ENCODE assay signal across 9 cellular contexts in the genomic region with DNA sequence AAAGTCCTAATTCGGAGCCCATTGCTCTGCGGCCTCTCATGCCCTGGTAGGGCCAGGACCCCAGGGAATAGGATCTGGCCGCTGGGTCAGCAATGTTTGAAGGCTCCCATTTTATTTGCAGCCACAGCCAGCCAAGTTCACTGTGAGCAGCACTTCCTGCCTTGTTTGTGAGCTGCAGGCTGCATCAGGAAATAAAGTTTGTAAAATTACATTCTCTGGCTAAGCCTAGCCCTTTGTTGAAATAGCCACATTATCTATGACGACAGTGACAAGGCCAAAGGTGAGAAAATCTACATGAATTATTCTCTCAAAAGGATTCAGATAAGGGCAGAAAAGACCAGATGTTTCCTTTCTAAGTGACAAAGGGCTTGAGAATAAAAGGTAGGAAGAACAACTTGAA. TPM values are rescaled to one million over a fixed set of nuclear protein-coding genes. Genes with fewer than 3 reads are reported as not detected.
DNase-seq lines count a peak whose midpoint lies in the region; ATAC-seq, FAIRE-seq and TF ChIP-seq lines count a peak whose summit lies in the region.
"Had no signal": no experiment of that assay in that cellular context is flagged by ENCODE, and none has a peak within 500 bp of the region (broad histone marks: within the 10 kb centered on the region; RNA-seq: fewer than 3 reads in every experiment).

No MANE protein-coding gene starts in this region.

- peak overlapping the region; percentile 41 for H3K27ac Mint-ChIP-seq in T-helper 2 cell treated with Interferon-gamma antibody and Interleukin-4, amounts not matched to agents 5 μg/mL and 100 μg/mL, for 36 hours

- peak overlapping the region; percentile 62 for H3K27ac ChIP-seq in DND-41 (ENCODE audit: low read length)
- H3K27ac ChIP-seq in pancreas = peak overlapping the region; percentile 75 to 99 (median 93)

- H3K4me3 ChIP-seq in DND-41 (ENCODE audit: low read depth in 1 of 2, low read length in 2 of 2) = no peak overlapping the region
- H3K4me3 ChIP-seq in fibroblast of the aortic adventitia (ENCODE audit: low read depth, low read length) = no peak overlapping the region
- H3K4me3 ChIP-seq in pancreas = no peak overlapping the region

- intact Hi-C loops in pancreas (cut with DNase I) = no loop called here

- peak overlapping the region; percentile 75 for H3K4me2 ChIP-seq in DND-41 (ENCODE audit: insufficient read depth, low read length)

- peak overlapping the region; percentile 24 for H3K4me3 Mint-ChIP-seq in T-helper 2 cell treated with Interferon-gamma antibody and Interleukin-4, amounts not matched to agents 5 μg/mL and 100 μg/mL, for 36 hours

- H3K27me3 ChIP-seq in DND-41 (ENCODE audit: insufficient read depth, low read length, poor library complexity) = no peaks in the 10 kb centered on the region
- H3K27me3 ChIP-seq in pancreas = no peaks in the 10 kb centered on the region

- H3K4me1 ChIP-seq in DND-41 (ENCODE audit: insufficient read depth, low read length) (peaks cover 28% of the 10 kb centered on the region), pancreas (peaks cover 21 to 33% (median 24%) of the 10 kb centered on the region in 3 donors)

- ATAC-seq in DND-41 (ENCODE audit: insufficient read depth, low read depth) (no peak), pancreas (peak; percentile 77 to 87 (median 82)), HG03097 (IDR thresholded peaks at IDR 0.05; ENCODE audit: low FRiP score, unreplicated experiment) (no peak), HG02870 (IDR thresholded peaks at IDR 0.05; ENCODE audit: unreplicated experiment) (no peak), HG02571 (IDR thresholded peaks at IDR 0.05; ENCODE audit: unreplicated experiment) (no peak)

- peaks cover 3% of the 10 kb centered on the region for H3K27me3 Mint-ChIP-seq in T-helper 2 cell treated with Interferon-gamma antibody and Interleukin-4, amounts not matched to agents 5 μg/mL and 100 μg/mL, for 36 hours (ENCODE audit: low read depth)

- 7 to 17% methylated on average over 4 of the region's 4 CpGs for WGBS in pancreas, 2 donors

- H3K9ac ChIP-seq in DND-41 (ENCODE audit: low read depth, low read length) = peak overlapping the region; percentile 63; the same call in 1 of the 2 replicates

- no peak for TF ChIP-seq CTCF in DND-41 (IDR thresholded peaks at IDR 0.05; ENCODE audit: borderline replicate concordance, extremely low read depth, low read length, poor library complexity, severe bottlenecking)
- no peak for TF ChIP-seq CTCF in fibroblast of the aortic adventitia (IDR thresholded peaks at IDR 0.05; ENCODE audit: insufficient read depth, low read length)
- TF ChIP-seq CTCF in pancreas (IDR thresholded peaks at IDR 0.05) = no peak

- H3K79me2 ChIP-seq in DND-41 (ENCODE audit: insufficient read depth, low read length) = no peaks in the 10 kb centered on the region

- H3K36me3 ChIP-seq in DND-41 (ENCODE audit: insufficient read depth, low read length) (no peaks in the 10 kb centered on the region), pancreas (no peaks in the 10 kb centered on the region)

- no peak for FAIRE-seq in pancreas (lab: Jason Lieb, UNC)

- H3K9me3 ChIP-seq in DND-41 (ENCODE audit: insufficient read depth, low read length, severe bottlenecking) (no peaks in the 10 kb centered on the region), pancreas (no peaks in the 10 kb centered on the region)

- no peaks in the 10 kb centered on the region for H3K36me3 Mint-ChIP-seq in T-helper 2 cell treated with Interferon-gamma antibody and Interleukin-4, amounts not matched to agents 5 μg/mL and 100 μg/mL, for 36 hours (ENCODE audit: low read depth)

- DNase-seq in DND-41 (peak; percentile 13), fibroblast of the aortic adventitia (ENCODE audit: low read depth) (peak; percentile 95), pancreas (peak in 5 of 6 donors; percentile 52 to 67 (median 63)), iPS-NIHi7 (ENCODE audit: extremely low spot score) (no peak)
- DNase-seq in T-helper 2 cell treated with Interferon-gamma antibody and Interleukin-4, amounts not matched to agents 5 μg/mL and 100 μg/mL, for 36 hours (ENCODE audit: low spot score) = no peak
- DNase-seq: activated T-cell treated with anti-CD3 and anti-CD28 coated beads, Interleukin-2, amount 50 U/mL, for 1 hour had no signal

- H4K20me1 ChIP-seq in DND-41 (ENCODE audit: insufficient read depth, low read length) = no peaks in the 10 kb centered on the region

- H3K9me3 Mint-ChIP-seq in T-helper 2 cell treated with Interferon-gamma antibody and Interleukin-4, amounts not matched to agents 5 μg/mL and 100 μg/mL, for 36 hours = no peaks in the 10 kb centered on the region

- H2AFZ ChIP-seq in DND-41 (ENCODE audit: low read depth, low read length) = peak overlapping the region; percentile 88

- peaks cover 25% of the 10 kb centered on the region for H3K4me1 Mint-ChIP-seq in T-helper 2 cell treated with Interferon-gamma antibody and Interleukin-4, amounts not matched to agents 5 μg/mL and 100 μg/mL, for 36 hours (ENCODE audit: low read depth)

RNA-seq across cellular contexts. Expression of a gene that starts 23.7 kb away (rescaled TPM):
- total RNA-seq in fibroblast of the aortic adventitia (ENCODE audit: low replicate concordance) = 2,201 and 3,050 TPM in 2 replicates
- 100 to 1,000 TPM in 5 of 6 donors, 10 to 100 TPM in 1; 81.8 to 316 (median 125) TPM for total RNA-seq in pancreas
- polyA plus RNA-seq in pancreas = 10 to 100 TPM; 44.0 to 97.3 TPM

Comparison
In these comparisons a context has a peak if more than half of its experiments do, and no peak if none do; other contexts are left out.
1. ATAC-seq: peak in pancreas (4 of 4); none in DND-41 (single experiment), HG03097 (single experiment), HG02870 (single experiment) and HG02571 (single experiment).
2. DNase-seq: peak in DND-41 (single experiment), fibroblast of the aortic adventitia (single experiment) and pancreas (5 of 6); none in T-helper 2 cell treated with Interferon-gamma antibody and Interleukin-4, amounts not matched to agents 5 μg/mL and 100 μg/mL, for 36 hours (single experiment) and iPS-NIHi7 (single experiment).